Comparison of ENCODE assay signal across 13 cellular contexts in the genomic region with DNA sequence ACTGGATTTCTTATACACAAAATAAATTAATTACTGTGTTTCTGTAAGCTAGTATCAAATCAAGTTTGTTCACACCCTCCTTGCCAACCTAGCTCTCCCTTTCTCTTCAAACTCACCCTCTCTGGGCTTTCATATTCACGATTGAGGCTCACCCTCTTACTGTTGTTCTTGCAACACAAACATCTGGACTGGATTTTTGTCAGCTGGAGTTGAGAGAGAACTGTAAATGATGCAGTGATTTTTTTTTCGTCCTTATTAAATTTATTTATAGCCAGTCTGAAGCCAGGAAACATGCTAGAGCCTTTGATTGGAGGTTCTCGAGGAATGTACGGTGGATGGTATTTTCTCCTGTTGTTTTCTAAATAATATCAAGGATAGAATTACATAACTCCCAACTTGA.
DNase-seq lines count a peak whose midpoint lies in the region; ATAC-seq lines count a peak whose summit lies in the region.
"Had no signal": no experiment of that assay in that cellular context is flagged by ENCODE, and none has a peak within 500 bp of the region (broad histone marks: within the 10 kb centered on the region; RNA-seq: fewer than 3 reads in every experiment).

No MANE protein-coding gene starts in this region.

- H3K23ac ChIP-seq in trophoblast cell (ENCODE audit: low read length), result no peak overlapping the region

- peaks cover 6% of the 10 kb centered on the region in 2 experiments for H3K4me1 ChIP-seq in trophoblast cell (ENCODE audit: control insufficient read depth in 1 of 2, insufficient read depth in 2 of 2, low read length in 2 of 2)

- no peaks in the 10 kb centered on the region for H3K27me3 ChIP-seq in trophoblast cell (ENCODE audit: insufficient read depth, low read length)

- H4K12ac ChIP-seq in trophoblast cell (ENCODE audit: low read depth, low read length), result no peak overlapping the region

- H3K36me3 ChIP-seq in trophoblast cell (ENCODE audit: control insufficient read depth in 1 of 2, insufficient read depth in 2 of 2, low read length in 2 of 2), result no peaks in the 10 kb centered on the region

- no peaks in the 10 kb centered on the region for H3K79me2 ChIP-seq in trophoblast cell (ENCODE audit: control insufficient read depth, insufficient read depth, low read length, poor library complexity)

- no peak overlapping the region for H3K4me2 ChIP-seq in trophoblast cell (ENCODE audit: low read length)

- no peak overlapping the region for H2AK5ac ChIP-seq in trophoblast cell (ENCODE audit: low read length)

- H3K4me3 ChIP-seq in trophoblast cell (ENCODE audit: low read depth, low read length), result no peak overlapping the region

- H3K4ac ChIP-seq in trophoblast cell (ENCODE audit: low read depth, low read length), result no peak overlapping the region

- no peak overlapping the region for H3K18ac ChIP-seq in trophoblast cell (ENCODE audit: low read length)

- H3K27ac ChIP-seq in trophoblast cell (ENCODE audit: low read depth, low read length), result peak overlapping the region; percentile 68

- no peak overlapping the region for H4K8ac ChIP-seq in trophoblast cell (ENCODE audit: low read depth, low read length)

- no peaks in the 10 kb centered on the region for H3K9me3 ChIP-seq in trophoblast cell (ENCODE audit: insufficient read depth, low read depth, low read length)

- H2BK5ac ChIP-seq in trophoblast cell (ENCODE audit: low read depth, low read length, poor library complexity), result no peak overlapping the region

- WGBS in trophoblast cell (ENCODE audit: extremely low coverage, insufficient coverage, insufficient read length), result no CpG with 5 or more reads among the region's 4 CpGs

- H2BK12ac ChIP-seq in trophoblast cell (ENCODE audit: low read length), result no peak overlapping the region

- no peak overlapping the region for H2AFZ ChIP-seq in trophoblast cell (ENCODE audit: insufficient read depth, low read length, poor library complexity)

- peaks cover 4% of the 10 kb centered on the region for H3K79me1 ChIP-seq in trophoblast cell (ENCODE audit: low read length)

- no peak for ATAC-seq in GM18867 (IDR thresholded peaks at IDR 0.05; ENCODE audit: unreplicated experiment)
- no peak for ATAC-seq in GM19397 (IDR thresholded peaks at IDR 0.05; ENCODE audit: unreplicated experiment)

- H3K9ac ChIP-seq in trophoblast cell (ENCODE audit: low read length), result no peak overlapping the region

- DNase-seq in AG08395 (ENCODE audit: low spot score), result peak; percentile 34
- DNase-seq in NCI-H69 (lab: John Stamatoyannopoulos, UW), result peak; percentile 87
- peak; percentile 63 for DNase-seq in fibroblast of the conjunctiva (ENCODE audit: low read depth)
- DNase-seq in trophoblast cell, result no peak
- no peak for DNase-seq in GM19240 (ENCODE audit: insufficient read length, low spot score)
- DNase-seq in ecto neural progenitor cell (ENCODE audit: low spot score), result no peak
- DNase-seq: activated CD4-positive, alpha-beta T cell treated with anti-CD3 and anti-CD28 coated beads for 1 hour; activated naive CD4-positive, alpha-beta T cell treated with anti-CD3 and anti-CD28 coated beads for 36 hours; CD4-positive, alpha-beta memory T cell; RPMI8226; stimulated activated CD4-positive, alpha-beta T cell treated with anti-CD3 and anti-CD28 coated beads, Interleukin-4, amount 100 ng/mL, for 1 hour had no signal

- no peak overlapping the region for H2BK120ac ChIP-seq in trophoblast cell (ENCODE audit: insufficient read depth, low read length, poor library complexity)

- no peak overlapping the region for H4K91ac ChIP-seq in trophoblast cell (ENCODE audit: low read depth, low read length)

- no peak overlapping the region for H3K14ac ChIP-seq in trophoblast cell (ENCODE audit: low read length)

Comparison
In these comparisons a context has a peak if more than half of its experiments do, and no peak if none do; other contexts are left out.
1. DNase-seq: peak in AG08395 (single experiment), NCI-H69 (single experiment) and fibroblast of the conjunctiva (single experiment); none in trophoblast cell (0 of 2), GM19240 (single experiment) and ecto neural progenitor cell (single experiment).